1 cellular context compared by ENCODE assay signal in the genomic region with DNA sequence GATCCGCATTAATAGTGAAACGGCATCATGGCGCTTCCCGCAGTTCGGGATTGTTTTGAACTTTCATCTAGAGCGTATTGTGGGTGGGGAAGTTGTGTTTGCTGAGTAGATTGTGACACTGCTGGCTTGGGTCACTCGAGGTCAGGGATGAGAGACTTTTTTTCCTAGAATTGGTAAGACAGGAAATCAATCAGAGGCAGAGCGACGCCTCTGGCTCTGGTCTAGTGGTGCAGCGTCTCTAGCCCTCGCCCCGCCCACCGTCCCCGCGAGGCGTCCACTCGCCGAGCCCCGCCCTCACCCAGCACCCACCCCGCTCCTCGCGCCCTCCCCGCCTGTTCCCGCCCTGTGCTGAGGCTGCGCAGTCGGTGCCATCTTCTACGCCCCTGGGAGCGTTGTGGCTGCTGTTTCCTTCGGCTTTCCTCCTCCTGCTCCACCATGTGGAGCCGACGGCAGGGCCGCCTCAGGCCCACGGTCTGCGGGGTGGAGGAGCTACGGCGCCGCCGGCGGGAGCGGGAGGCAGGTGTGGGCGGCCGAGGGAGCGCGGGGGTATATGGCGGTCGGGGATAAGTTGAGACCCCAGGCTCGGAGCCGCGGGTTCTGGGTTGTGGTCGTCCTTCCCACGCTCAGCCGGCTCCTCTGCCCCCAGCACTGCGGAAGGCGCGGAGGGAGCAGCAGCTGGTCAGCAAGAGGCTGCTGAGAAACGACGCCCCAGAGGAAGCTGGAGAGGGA.
A peak's percentile ranks its signal among the peaks of the same experiment; 100 is the strongest.
TF ChIP-seq lines count a peak whose summit lies in the region.

A gene (plus strand): TSS at position 359 of the 729 bp plus-strand sequence. CDS start 77 bp downstream, at position 436.

TF ChIP-seq in HepG2, 621 proteins besides CTCF, POLR2A, EP300 and RAD21 (continued from another document and continues in another):
- TF ChIP-seq, protein P1, sequence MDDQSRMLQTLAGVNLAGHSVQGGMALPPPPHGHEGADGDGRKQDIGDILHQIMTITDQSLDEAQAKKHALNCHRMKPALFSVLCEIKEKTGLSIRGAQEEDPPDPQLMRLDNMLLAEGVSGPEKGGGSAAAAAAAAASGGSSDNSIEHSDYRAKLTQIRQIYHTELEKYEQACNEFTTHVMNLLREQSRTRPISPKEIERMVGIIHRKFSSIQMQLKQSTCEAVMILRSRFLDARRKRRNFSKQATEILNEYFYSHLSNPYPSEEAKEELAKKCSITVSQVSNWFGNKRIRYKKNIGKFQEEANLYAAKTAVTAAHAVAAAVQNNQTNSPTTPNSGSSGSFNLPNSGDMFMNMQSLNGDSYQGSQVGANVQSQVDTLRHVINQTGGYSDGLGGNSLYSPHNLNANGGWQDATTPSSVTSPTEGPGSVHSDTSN (CRISPR knock-in tag; IDR thresholded peaks at IDR 0.05; ENCODE audit: borderline replicate concordance): no peak
- TF ChIP-seq SALL1 (CRISPR knock-in tag; IDR thresholded peaks at IDR 0.05) (peak; percentile 89), NCOA2 (CRISPR knock-in tag; IDR thresholded peaks at IDR 0.05) (peak; percentile 95), SIX4 (CRISPR knock-in tag; IDR thresholded peaks at IDR 0.05) (peak; percentile 12; the same call in 1 of the 2 replicates), ZNF775 (CRISPR knock-in tag; IDR thresholded peaks at IDR 0.05; ENCODE audit: borderline replicate concordance) (0 out of 2 replicates have a peak, but pooled peaks have one; percentile 60), ZNF235 (CRISPR knock-in tag; IDR thresholded peaks at IDR 0.05; ENCODE audit: borderline replicate concordance) (no peak; the same call in 1 of the 2 replicates), ZBTB38 (CRISPR knock-in tag; IDR thresholded peaks at IDR 0.05) (peak; percentile 49; the same call in 1 of the 2 replicates), GPN1 (CRISPR knock-in tag; IDR thresholded peaks at IDR 0.05; ENCODE audit: borderline replicate concordance) (peak; percentile 76; the same call in 1 of the 2 replicates), GATA4 (IDR thresholded peaks at IDR 0.05; ENCODE audit: borderline replicate concordance, low read depth) (no peak), LCORL (IDR thresholded peaks at IDR 0.05) (no peak), LCORL (CRISPR knock-in tag; IDR thresholded peaks at IDR 0.05) (peak; percentile 66; the same call in 1 of the 2 replicates), YEATS4 (CRISPR knock-in tag; IDR thresholded peaks at IDR 0.05; ENCODE audit: borderline replicate concordance) (peak; percentile 69; the same call in 1 of the 2 replicates), SP2 (CRISPR knock-in tag; IDR thresholded peaks at IDR 0.05) (no peak), SATB2 (CRISPR knock-in tag; IDR thresholded peaks at IDR 0.05) (no peak), ZNF772 (CRISPR knock-in tag; IDR thresholded peaks at IDR 0.05) (no peak; the same call in none of the 2 replicates), SSRP1 (CRISPR knock-in tag; IDR thresholded peaks at IDR 0.05) (no peak), KAT7 (CRISPR knock-in tag; IDR thresholded peaks at IDR 0.05; ENCODE audit: borderline replicate concordance) (peak; percentile 96), EED (CRISPR knock-in tag; IDR thresholded peaks at IDR 0.05) (peak; percentile 70), IRX3 (CRISPR knock-in tag; IDR thresholded peaks at IDR 0.05; ENCODE audit: borderline replicate concordance, low read depth) (no peak), HNRNPK (IDR thresholded peaks at IDR 0.05; ENCODE audit: low read depth, low read length, poor library complexity, severe bottlenecking) (peak; percentile 48), ZBTB20 (CRISPR knock-in tag; IDR thresholded peaks at IDR 0.05; ENCODE audit: borderline replicate concordance, low read depth) (peak; percentile 32; the same call in 1 of the 2 replicates), RBFOX2 (IDR thresholded peaks at IDR 0.05; ENCODE audit: low read depth, low read length) (peak; percentile 96), TCF12 (IDR thresholded peaks at IDR 0.05) (no peak), TCF12 (CRISPR knock-in tag; IDR thresholded peaks at IDR 0.05) (peak; percentile 38; the same call in 1 of the 2 replicates), RAD51 (IDR thresholded peaks at IDR 0.05; ENCODE audit: borderline replicate concordance) (no peak), CHD4 (IDR thresholded peaks at IDR 0.05; ENCODE audit: borderline replicate concordance, low read length) (no peak), MBD4 (IDR thresholded peaks at IDR 0.05; ENCODE audit: borderline replicate concordance, low read length) (no peak), PRMT3 (CRISPR knock-in tag; IDR thresholded peaks at IDR 0.05; ENCODE audit: borderline replicate concordance, low read depth) (no peak), MTF1 (CRISPR knock-in tag; IDR thresholded peaks at IDR 0.05) (no peak), ZNF292 (CRISPR knock-in tag; IDR thresholded peaks at IDR 0.05; ENCODE audit: borderline replicate concordance, low read depth) (no peak), FOXP1 (IDR thresholded peaks at IDR 0.05) (0 out of 2 replicates have a peak, but pooled peaks have one; percentile 32), FOXP1 (CRISPR knock-in tag; IDR thresholded peaks at IDR 0.05) (peak; percentile 81; the same call in 1 of the 2 replicates), FOXA1 (IDR thresholded peaks at IDR 0.05) (no peak), FOXA1 (CRISPR knock-in tag; IDR thresholded peaks at IDR 0.05) (peak; percentile 79), MAFF (IDR thresholded peaks at IDR 0.05; ENCODE audit: low read depth, low read length) (no peak)
- TF ChIP-seq, protein P2, sequence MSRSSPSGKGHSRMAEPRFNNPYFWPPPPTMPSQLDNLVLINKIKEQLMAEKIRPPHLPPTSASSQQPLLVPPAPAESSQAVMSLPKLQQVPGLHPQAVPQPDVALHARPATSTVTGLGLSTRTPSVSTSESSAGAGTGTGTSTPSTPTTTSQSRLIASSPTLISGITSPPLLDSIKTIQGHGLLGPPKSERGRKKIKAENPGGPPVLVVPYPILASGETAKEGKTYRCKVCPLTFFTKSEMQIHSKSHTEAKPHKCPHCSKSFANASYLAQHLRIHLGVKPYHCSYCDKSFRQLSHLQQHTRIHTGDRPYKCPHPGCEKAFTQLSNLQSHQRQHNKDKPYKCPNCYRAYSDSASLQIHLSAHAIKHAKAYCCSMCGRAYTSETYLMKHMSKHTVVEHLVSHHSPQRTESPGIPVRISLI (CRISPR knock-in tag; IDR thresholded peaks at IDR 0.05; ENCODE audit: borderline replicate concordance): peak; percentile 98
- TF ChIP-seq, protein P3, sequence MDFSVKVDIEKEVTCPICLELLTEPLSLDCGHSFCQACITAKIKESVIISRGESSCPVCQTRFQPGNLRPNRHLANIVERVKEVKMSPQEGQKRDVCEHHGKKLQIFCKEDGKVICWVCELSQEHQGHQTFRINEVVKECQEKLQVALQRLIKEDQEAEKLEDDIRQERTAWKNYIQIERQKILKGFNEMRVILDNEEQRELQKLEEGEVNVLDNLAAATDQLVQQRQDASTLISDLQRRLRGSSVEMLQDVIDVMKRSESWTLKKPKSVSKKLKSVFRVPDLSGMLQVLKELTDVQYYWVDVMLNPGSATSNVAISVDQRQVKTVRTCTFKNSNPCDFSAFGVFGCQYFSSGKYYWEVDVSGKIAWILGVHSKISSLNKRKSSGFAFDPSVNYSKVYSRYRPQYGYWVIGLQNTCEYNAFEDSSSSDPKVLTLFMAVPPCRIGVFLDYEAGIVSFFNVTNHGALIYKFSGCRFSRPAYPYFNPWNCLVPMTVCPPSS (IDR thresholded peaks at IDR 0.05): no peak
- TF ChIP-seq, protein P4, sequence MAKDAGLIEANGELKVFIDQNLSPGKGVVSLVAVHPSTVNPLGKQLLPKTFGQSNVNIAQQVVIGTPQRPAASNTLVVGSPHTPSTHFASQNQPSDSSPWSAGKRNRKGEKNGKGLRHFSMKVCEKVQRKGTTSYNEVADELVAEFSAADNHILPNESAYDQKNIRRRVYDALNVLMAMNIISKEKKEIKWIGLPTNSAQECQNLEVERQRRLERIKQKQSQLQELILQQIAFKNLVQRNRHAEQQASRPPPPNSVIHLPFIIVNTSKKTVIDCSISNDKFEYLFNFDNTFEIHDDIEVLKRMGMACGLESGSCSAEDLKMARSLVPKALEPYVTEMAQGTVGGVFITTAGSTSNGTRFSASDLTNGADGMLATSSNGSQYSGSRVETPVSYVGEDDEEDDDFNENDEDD (CRISPR knock-in tag; IDR thresholded peaks at IDR 0.05; ENCODE audit: borderline replicate concordance): peak; percentile 91; the same call in 1 of the 2 replicates
- TF ChIP-seq, protein P5, sequence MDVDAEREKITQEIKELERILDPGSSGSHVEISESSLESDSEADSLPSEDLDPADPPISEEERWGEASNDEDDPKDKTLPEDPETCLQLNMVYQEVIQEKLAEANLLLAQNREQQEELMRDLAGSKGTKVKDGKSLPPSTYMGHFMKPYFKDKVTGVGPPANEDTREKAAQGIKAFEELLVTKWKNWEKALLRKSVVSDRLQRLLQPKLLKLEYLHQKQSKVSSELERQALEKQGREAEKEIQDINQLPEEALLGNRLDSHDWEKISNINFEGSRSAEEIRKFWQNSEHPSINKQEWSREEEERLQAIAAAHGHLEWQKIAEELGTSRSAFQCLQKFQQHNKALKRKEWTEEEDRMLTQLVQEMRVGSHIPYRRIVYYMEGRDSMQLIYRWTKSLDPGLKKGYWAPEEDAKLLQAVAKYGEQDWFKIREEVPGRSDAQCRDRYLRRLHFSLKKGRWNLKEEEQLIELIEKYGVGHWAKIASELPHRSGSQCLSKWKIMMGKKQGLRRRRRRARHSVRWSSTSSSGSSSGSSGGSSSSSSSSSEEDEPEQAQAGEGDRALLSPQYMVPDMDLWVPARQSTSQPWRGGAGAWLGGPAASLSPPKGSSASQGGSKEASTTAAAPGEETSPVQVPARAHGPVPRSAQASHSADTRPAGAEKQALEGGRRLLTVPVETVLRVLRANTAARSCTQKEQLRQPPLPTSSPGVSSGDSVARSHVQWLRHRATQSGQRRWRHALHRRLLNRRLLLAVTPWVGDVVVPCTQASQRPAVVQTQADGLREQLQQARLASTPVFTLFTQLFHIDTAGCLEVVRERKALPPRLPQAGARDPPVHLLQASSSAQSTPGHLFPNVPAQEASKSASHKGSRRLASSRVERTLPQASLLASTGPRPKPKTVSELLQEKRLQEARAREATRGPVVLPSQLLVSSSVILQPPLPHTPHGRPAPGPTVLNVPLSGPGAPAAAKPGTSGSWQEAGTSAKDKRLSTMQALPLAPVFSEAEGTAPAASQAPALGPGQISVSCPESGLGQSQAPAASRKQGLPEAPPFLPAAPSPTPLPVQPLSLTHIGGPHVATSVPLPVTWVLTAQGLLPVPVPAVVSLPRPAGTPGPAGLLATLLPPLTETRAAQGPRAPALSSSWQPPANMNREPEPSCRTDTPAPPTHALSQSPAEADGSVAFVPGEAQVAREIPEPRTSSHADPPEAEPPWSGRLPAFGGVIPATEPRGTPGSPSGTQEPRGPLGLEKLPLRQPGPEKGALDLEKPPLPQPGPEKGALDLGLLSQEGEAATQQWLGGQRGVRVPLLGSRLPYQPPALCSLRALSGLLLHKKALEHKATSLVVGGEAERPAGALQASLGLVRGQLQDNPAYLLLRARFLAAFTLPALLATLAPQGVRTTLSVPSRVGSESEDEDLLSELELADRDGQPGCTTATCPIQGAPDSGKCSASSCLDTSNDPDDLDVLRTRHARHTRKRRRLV (CRISPR knock-in tag; IDR thresholded peaks at IDR 0.05): no peak
- TF ChIP-seq, protein P6, sequence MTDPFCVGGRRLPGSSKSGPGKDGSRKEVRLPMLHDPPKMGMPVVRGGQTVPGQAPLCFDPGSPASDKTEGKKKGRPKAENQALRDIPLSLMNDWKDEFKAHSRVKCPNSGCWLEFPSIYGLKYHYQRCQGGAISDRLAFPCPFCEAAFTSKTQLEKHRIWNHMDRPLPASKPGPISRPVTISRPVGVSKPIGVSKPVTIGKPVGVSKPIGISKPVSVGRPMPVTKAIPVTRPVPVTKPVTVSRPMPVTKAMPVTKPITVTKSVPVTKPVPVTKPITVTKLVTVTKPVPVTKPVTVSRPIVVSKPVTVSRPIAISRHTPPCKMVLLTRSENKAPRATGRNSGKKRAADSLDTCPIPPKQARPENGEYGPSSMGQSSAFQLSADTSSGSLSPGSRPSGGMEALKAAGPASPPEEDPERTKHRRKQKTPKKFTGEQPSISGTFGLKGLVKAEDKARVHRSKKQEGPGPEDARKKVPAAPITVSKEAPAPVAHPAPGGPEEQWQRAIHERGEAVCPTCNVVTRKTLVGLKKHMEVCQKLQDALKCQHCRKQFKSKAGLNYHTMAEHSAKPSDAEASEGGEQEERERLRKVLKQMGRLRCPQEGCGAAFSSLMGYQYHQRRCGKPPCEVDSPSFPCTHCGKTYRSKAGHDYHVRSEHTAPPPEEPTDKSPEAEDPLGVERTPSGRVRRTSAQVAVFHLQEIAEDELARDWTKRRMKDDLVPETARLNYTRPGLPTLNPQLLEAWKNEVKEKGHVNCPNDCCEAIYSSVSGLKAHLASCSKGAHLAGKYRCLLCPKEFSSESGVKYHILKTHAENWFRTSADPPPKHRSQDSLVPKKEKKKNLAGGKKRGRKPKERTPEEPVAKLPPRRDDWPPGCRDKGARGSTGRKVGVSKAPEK (CRISPR knock-in tag; IDR thresholded peaks at IDR 0.05; ENCODE audit: borderline replicate concordance): peak; percentile 58; the same call in 1 of the 2 replicates
- TF ChIP-seq, protein P7, sequence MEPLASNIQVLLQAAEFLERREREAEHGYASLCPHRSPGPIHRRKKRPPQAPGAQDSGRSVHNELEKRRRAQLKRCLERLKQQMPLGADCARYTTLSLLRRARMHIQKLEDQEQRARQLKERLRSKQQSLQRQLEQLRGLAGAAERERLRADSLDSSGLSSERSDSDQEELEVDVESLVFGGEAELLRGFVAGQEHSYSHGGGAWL (CRISPR knock-in tag; IDR thresholded peaks at IDR 0.05): peak; percentile 85; the same call in 1 of the 2 replicates
- TF ChIP-seq, protein P8, sequence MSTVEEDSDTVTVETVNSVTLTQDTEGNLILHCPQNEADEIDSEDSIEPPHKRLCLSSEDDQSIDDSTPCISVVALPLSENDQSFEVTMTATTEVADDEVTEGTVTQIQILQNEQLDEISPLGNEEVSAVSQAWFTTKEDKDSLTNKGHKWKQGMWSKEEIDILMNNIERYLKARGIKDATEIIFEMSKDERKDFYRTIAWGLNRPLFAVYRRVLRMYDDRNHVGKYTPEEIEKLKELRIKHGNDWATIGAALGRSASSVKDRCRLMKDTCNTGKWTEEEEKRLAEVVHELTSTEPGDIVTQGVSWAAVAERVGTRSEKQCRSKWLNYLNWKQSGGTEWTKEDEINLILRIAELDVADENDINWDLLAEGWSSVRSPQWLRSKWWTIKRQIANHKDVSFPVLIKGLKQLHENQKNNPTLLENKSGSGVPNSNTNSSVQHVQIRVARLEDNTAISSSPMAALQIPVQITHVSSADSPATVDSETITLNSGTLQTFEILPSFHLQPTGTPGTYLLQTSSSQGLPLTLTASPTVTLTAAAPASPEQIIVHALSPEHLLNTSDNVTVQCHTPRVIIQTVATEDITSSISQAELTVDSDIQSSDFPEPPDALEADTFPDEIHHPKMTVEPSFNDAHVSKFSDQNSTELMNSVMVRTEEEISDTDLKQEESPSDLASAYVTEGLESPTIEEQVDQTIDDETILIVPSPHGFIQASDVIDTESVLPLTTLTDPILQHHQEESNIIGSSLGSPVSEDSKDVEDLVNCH (CRISPR knock-in tag; IDR thresholded peaks at IDR 0.05): no peak
